2 cellular contexts compared by ENCODE assay signal in genomic region chr12:33093534-33093933, GRCh38.
TF ChIP-seq lines count a peak whose summit lies in the region.

No MANE protein-coding gene starts in this region.

TF ChIP-seq in GM23338, 12 proteins besides CTCF, POLR2A, EP300 and RAD21:
- TF ChIP-seq ZNF462 (CRISPR knock-in tag; IDR thresholded peaks at IDR 0.05) (no peak), ZNF331 (CRISPR knock-in tag; IDR thresholded peaks at IDR 0.05; ENCODE audit: low read depth) (no peak), REST (IDR thresholded peaks at IDR 0.05; ENCODE audit: unreplicated experiment) (no peak), ETS1 (IDR thresholded peaks at IDR 0.05) (no peak), EZH2phosphoT487 (IDR thresholded peaks at IDR 0.05; ENCODE audit: unreplicated experiment) (no peak), NANOG (IDR thresholded peaks at IDR 0.05; ENCODE audit: borderline replicate concordance) (no peak), STAT1 (IDR thresholded peaks at IDR 0.05; ENCODE audit: unreplicated experiment) (no peak), JUNB (IDR thresholded peaks at IDR 0.05; ENCODE audit: unreplicated experiment) (no peak), POLR2AphosphoS5 (IDR thresholded peaks at IDR 0.05; ENCODE audit: low read depth) (no peak), CREB1 (CRISPR knock-in tag; IDR thresholded peaks at IDR 0.05; ENCODE audit: low read depth) (no peak), ZNF114 (CRISPR knock-in tag; IDR thresholded peaks at IDR 0.05) (no peak), EZH2 (IDR thresholded peaks at IDR 0.05; ENCODE audit: low read depth, unreplicated experiment) (no peak)

TF ChIP-seq in K562, 482 proteins besides CTCF, POLR2A, EP300 and RAD21 (continued from another document):
- TF ChIP-seq ZNF668 (CRISPR knock-in tag; IDR thresholded peaks at IDR 0.05) (no peak), CEBPG (CRISPR knock-in tag; IDR thresholded peaks at IDR 0.05) (no peak), CEBPG (tag; conservative IDR thresholded peaks at IDR 0.05 in 1 of 2, IDR thresholded peaks at IDR 0.05 in 1 of 2) (peak; percentile 19 to 72; a peak in 2 of 4 replicates), ELF4 (CRISPR knock-in tag; IDR thresholded peaks at IDR 0.05) (no peak), CEBPB (tag; IDR thresholded peaks at IDR 0.05) (peak; percentile 73)
TF ChIP-seq in K562: peak in this region for 2.
